ENCODE assay signal across 1 cellular context in the genomic region with DNA sequence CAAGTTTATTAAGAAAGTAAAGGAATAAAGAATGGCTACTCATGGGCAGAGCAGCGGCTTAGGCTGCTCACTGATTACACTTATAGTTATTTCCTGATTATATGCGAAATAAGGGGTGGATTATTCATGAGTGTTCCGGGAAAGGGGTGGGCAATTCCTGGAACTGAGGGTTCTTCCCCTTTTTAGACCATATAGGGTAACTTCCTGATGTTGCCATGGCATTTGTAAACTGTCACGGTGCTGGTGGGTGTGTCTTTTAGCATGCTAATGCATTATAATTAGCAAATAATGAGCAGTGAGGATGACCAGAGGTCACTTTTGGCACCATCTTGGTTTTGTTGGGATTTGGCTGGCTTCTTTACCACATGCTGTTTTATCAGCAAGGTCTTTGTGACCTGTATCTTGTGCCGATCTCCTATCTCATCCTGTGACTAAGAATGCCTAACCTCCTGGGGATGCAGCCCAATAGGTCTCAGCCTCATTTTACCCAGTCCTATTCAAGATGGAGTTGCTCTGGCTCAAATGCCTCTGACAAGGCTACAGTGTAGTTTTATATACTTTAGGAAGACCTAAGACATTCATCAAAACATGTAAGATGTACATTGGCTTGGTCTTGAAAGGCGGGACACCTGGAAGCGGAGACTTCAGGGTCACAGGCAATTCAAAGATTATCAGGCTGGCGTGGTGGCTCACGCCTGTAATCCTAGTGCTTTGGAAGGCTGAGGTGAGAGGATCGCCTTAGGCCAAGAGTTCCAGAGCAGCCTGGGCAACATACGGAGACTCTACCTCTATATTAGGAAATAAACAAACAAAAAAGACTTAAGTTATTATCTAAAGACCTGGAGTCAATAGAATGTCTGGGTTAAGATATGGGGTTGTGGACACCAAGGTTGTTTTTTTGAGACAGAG.
TF ChIP-seq lines count a peak whose summit lies in the region.

No MANE protein-coding gene starts in this region.

TF ChIP-seq in K562, 482 proteins besides CTCF, POLR2A, EP300 and RAD21 (continued from another document and continues in another):
- TF ChIP-seq, protein P1, sequence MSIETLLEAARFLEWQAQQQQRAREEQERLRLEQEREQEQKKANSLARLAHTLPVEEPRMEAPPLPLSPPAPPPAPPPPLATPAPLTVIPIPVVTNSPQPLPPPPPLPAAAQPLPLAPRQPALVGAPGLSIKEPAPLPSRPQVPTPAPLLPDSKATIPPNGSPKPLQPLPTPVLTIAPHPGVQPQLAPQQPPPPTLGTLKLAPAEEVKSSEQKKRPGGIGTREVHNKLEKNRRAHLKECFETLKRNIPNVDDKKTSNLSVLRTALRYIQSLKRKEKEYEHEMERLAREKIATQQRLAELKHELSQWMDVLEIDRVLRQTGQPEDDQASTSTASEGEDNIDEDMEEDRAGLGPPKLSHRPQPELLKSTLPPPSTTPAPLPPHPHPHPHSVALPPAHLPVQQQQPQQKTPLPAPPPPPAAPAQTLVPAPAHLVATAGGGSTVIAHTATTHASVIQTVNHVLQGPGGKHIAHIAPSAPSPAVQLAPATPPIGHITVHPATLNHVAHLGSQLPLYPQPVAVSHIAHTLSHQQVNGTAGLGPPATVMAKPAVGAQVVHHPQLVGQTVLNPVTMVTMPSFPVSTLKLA (conservative IDR thresholded peaks at IDR 0.05): no peak
- TF ChIP-seq GABPB1 (CRISPR knock-in tag; IDR thresholded peaks at IDR 0.05): no peak
- no peak for TF ChIP-seq CTBP1 (IDR thresholded peaks at IDR 0.05; ENCODE audit: borderline replicate concordance)
- peak; percentile 93 for TF ChIP-seq ZNF586 (CRISPR knock-in tag; conservative IDR thresholded peaks at IDR 0.05)
- TF ChIP-seq, protein P2, sequence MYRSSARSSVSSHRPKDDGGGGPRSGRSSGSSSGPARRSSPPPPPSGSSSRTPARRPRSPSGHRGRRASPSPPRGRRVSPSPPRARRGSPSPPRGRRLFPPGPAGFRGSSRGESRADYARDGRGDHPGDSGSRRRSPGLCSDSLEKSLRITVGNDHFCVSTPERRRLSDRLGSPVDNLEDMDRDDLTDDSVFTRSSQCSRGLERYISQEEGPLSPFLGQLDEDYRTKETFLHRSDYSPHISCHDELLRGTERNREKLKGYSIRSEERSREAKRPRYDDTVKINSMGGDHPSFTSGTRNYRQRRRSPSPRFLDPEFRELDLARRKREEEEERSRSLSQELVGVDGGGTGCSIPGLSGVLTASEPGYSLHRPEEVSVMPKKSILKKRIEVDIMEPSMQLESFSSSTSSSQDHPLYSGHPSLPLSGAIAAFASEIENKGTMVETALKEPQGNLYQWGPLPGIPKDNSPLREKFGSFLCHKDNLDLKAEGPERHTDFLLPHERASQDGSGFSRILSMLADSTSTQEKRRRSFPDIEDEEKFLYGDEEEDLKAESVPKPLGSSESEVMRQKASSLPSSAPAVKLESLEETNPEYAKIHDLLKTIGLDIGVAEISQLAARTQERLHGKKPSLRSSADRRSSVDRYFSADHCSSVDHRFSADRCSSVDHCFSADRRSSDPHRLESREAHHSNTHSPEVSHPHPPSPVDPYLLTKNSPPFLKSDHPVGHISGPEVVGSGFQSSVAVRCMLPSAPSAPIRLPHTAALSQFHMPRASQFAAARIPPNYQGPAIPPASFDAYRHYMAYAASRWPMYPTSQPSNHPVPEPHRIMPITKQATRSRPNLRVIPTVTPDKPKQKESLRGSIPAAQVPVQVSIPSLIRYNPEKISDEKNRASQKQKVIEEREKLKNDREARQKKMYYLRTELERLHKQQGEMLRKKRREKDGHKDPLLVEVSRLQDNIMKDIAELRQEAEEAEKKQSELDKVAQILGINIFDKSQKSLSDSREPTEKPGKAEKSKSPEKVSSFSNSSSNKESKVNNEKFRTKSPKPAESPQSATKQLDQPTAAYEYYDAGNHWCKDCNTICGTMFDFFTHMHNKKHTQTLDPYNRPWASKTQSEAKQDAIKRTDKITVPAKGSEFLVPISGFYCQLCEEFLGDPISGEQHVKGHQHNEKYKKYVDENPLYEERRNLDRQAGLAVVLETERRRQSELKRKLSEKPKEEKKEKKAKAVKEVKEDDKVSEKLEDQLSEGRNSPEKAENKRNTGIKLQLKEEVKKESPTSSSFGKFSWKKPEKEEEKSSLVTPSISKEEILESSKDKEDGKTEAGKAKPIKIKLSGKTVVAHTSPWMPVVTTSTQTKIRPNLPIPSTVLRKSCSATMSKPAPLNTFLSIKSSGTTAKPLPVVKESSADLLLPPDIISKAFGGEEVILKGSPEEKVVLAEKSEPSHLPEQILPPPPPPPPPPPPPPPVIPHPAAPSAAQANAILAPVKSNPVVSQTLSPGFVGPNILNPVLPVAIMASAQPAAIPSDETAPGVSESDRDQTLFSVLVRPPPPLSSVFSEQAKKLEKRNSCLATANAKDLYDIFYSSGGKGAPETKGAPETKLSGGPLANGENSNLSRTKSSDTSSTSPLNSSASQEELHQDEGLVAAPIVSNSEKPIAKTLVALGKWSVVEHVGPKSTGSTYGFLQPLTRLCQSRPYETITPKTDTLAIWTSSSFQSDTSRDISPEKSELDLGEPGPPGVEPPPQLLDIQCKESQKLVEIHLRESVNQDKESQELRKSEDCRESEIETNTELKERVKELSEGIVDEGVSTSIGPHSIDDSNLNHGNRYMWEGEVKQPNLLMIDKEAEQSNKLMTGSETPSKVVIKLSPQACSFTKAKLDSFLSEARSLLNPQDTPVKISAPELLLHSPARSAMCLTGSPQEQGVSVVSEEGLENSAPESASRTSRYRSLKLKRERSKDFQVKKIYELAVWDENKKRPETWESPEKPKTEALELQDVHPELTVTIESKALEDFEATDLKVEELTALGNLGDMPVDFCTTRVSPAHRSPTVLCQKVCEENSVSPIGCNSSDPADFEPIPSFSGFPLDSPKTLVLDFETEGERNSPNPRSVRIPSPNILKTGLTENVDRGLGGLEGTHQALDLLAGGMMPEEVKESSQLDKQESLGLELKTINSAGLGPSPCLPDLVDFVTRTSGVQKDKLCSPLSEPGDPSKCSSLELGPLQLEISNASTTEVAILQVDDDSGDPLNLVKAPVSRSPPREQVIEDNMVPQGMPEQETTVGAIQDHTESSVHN (IDR thresholded peaks at IDR 0.05; ENCODE audit: borderline replicate concordance in 1 of 2, low read depth in 1 of 2): no peak
- no peak for TF ChIP-seq SMAD1 (IDR thresholded peaks at IDR 0.05; ENCODE audit: low read depth, low read length, partially characterized antibody)
- no peak for TF ChIP-seq KAT8 (IDR thresholded peaks at IDR 0.05; ENCODE audit: low read depth)
- peak; percentile 99 for TF ChIP-seq KLF6 (CRISPR knock-in tag; IDR thresholded peaks at IDR 0.05; ENCODE audit: borderline replicate concordance)
- peak; percentile 77 for TF ChIP-seq ELF1 (tag; IDR thresholded peaks at IDR 0.05)
- TF ChIP-seq, protein P3, sequence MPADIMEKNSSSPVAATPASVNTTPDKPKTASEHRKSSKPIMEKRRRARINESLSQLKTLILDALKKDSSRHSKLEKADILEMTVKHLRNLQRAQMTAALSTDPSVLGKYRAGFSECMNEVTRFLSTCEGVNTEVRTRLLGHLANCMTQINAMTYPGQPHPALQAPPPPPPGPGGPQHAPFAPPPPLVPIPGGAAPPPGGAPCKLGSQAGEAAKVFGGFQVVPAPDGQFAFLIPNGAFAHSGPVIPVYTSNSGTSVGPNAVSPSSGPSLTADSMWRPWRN (IDR thresholded peaks at IDR 0.05; ENCODE audit: low read depth): no peak
- no peak for TF ChIP-seq TAF1 (IDR thresholded peaks at IDR 0.05; ENCODE audit: control insufficient read depth, extremely low read depth, insufficient read depth, low read length, severe bottlenecking)
- no peak for TF ChIP-seq RBFOX2 (IDR thresholded peaks at IDR 0.05; ENCODE audit: low read depth, low read length)
- TF ChIP-seq RNF219 (CRISPR knock-in tag; IDR thresholded peaks at IDR 0.05): peak; percentile 91
- TF ChIP-seq ZNF766 (CRISPR knock-in tag; conservative IDR thresholded peaks at IDR 0.05): peak; percentile 99
- peak; percentile 64 for TF ChIP-seq SNAPC5 (CRISPR knock-in tag; IDR thresholded peaks at IDR 0.05)
- TF ChIP-seq ARID3B (CRISPR knock-in tag; IDR thresholded peaks at IDR 0.05; ENCODE audit: borderline replicate concordance): peak; percentile 98
- no peak for TF ChIP-seq SMARCE1 (IDR thresholded peaks at IDR 0.05)
- TF ChIP-seq FOS (IDR thresholded peaks at IDR 0.05; ENCODE audit: extremely low read depth, insufficient read length): no peak
- TF ChIP-seq ZNF174 (CRISPR knock-in tag; IDR thresholded peaks at IDR 0.05): peak; percentile 94
- TF ChIP-seq HDAC2 (IDR thresholded peaks at IDR 0.05): no peak
- TF ChIP-seq HNRNPK (IDR thresholded peaks at IDR 0.05; ENCODE audit: low read depth, low read length, poor library complexity, severe bottlenecking): no peak
- TF ChIP-seq TEAD4 (IDR thresholded peaks at IDR 0.05; ENCODE audit: low read length): no peak
- TF ChIP-seq TEAD4 (CRISPR knock-in tag; IDR thresholded peaks at IDR 0.05; ENCODE audit: borderline replicate concordance): no peak
- TF ChIP-seq GTF2F1 (IDR thresholded peaks at IDR 0.05; ENCODE audit: low read depth, low read length): no peak
- TF ChIP-seq, protein P4, sequence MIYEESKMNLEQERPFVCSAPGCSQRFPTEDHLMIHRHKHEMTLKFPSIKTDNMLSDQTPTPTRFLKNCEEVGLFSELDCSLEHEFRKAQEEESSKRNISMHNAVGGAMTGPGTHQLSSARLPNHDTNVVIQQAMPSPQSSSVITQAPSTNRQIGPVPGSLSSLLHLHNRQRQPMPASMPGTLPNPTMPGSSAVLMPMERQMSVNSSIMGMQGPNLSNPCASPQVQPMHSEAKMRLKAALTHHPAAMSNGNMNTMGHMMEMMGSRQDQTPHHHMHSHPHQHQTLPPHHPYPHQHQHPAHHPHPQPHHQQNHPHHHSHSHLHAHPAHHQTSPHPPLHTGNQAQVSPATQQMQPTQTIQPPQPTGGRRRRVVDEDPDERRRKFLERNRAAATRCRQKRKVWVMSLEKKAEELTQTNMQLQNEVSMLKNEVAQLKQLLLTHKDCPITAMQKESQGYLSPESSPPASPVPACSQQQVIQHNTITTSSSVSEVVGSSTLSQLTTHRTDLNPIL (CRISPR knock-in tag; IDR thresholded peaks at IDR 0.05): peak; percentile 89
- no peak for TF ChIP-seq PHB (CRISPR knock-in tag; IDR thresholded peaks at IDR 0.05)
- TF ChIP-seq SMARCB1 (IDR thresholded peaks at IDR 0.05; ENCODE audit: insufficient read length, low read depth): no peak
- TF ChIP-seq GTF3C2 (IDR thresholded peaks at IDR 0.05; ENCODE audit: borderline replicate concordance, extremely low read depth, insufficient read length): no peak
- TF ChIP-seq, protein P5, sequence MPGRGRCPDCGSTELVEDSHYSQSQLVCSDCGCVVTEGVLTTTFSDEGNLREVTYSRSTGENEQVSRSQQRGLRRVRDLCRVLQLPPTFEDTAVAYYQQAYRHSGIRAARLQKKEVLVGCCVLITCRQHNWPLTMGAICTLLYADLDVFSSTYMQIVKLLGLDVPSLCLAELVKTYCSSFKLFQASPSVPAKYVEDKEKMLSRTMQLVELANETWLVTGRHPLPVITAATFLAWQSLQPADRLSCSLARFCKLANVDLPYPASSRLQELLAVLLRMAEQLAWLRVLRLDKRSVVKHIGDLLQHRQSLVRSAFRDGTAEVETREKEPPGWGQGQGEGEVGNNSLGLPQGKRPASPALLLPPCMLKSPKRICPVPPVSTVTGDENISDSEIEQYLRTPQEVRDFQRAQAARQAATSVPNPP (IDR thresholded peaks at IDR 0.05; ENCODE audit: borderline replicate concordance, insufficient read depth, insufficient read length): no peak
- no peak for TF ChIP-seq PRMT5 (CRISPR knock-in tag; IDR thresholded peaks at IDR 0.05)
- TF ChIP-seq ZBTB17 (CRISPR knock-in tag; IDR thresholded peaks at IDR 0.05): peak; percentile 95
- TF ChIP-seq ZNF354B (CRISPR knock-in tag; IDR thresholded peaks at IDR 0.05): peak; percentile 97
